In the genomic region with DNA sequence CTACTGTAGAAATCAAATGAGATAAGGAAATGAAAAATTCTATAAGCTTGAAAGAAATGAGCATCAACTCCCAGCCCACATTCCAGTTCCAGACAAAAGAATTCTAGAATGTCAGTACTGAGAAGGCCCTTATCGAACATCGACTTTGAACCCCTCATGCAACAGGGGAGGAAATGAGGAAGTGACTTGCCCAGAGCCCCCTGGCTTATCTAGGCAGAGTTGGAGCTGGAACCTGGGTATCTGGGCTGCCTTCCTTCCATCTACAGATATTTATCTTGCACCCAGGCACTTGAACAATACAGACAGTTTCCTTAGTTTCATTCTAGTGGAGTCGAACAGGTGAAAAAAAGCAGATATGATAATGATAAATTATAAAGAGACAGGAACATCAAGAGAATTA, we compare ENCODE assay signal across 1 cellular context.
TF ChIP-seq lines count a peak whose summit lies in the region.

No MANE protein-coding gene starts in this region.

TF ChIP-seq in K562, 482 proteins besides CTCF, POLR2A, EP300 and RAD21 (continued from another document):
- TF ChIP-seq ZNF232 (CRISPR knock-in tag; IDR thresholded peaks at IDR 0.05) (no peak), MNT (conservative IDR thresholded peaks at IDR 0.05) (0 out of 4 replicates have a peak, but pooled peaks of 1 of the 2 experiments have one; percentile 11), HDGF (IDR thresholded peaks at IDR 0.05) (no peak), ZNF699 (CRISPR knock-in tag; IDR thresholded peaks at IDR 0.05; ENCODE audit: insufficient replicate concordance) (no peak), JUND (IDR thresholded peaks at IDR 0.05; ENCODE audit: borderline replicate concordance, low read depth, low read length) (peak; percentile 21; the same call in 1 of the 2 replicates), JUND (tag; IDR thresholded peaks at IDR 0.05; ENCODE audit: borderline replicate concordance, low read depth, low read length) (no peak), POLR2H (tag; IDR thresholded peaks at IDR 0.05; ENCODE audit: low read depth) (no peak), NFIX (CRISPR knock-in tag; IDR thresholded peaks at IDR 0.05; ENCODE audit: low read depth) (no peak), MCM7 (IDR thresholded peaks at IDR 0.05) (no peak), ETS1 (conservative IDR thresholded peaks at IDR 0.05; ENCODE audit: control insufficient read depth, low read depth, low read length) (no peak), ARID1B (IDR thresholded peaks at IDR 0.05) (peak; percentile 81), RB1 (IDR thresholded peaks at IDR 0.05; ENCODE audit: low read depth) (no peak), TCF7 (IDR thresholded peaks at IDR 0.05; ENCODE audit: borderline replicate concordance) (no peak), TAL1 (IDR thresholded peaks at IDR 0.05) (peak; percentile 41), KLF6 (CRISPR knock-in tag; IDR thresholded peaks at IDR 0.05; ENCODE audit: borderline replicate concordance) (no peak), NR1H2 (CRISPR knock-in tag; IDR thresholded peaks at IDR 0.05) (no peak), PCBP1 (IDR thresholded peaks at IDR 0.05; ENCODE audit: low read depth, low read length, poor library complexity, severe bottlenecking) (no peak), SP2 (IDR thresholded peaks at IDR 0.05; ENCODE audit: extremely low read depth, low read depth, low read length, poor library complexity, severe bottlenecking) (no peak), ZBTB43 (CRISPR knock-in tag; IDR thresholded peaks at IDR 0.05) (no peak)
- TF ChIP-seq, protein P1, sequence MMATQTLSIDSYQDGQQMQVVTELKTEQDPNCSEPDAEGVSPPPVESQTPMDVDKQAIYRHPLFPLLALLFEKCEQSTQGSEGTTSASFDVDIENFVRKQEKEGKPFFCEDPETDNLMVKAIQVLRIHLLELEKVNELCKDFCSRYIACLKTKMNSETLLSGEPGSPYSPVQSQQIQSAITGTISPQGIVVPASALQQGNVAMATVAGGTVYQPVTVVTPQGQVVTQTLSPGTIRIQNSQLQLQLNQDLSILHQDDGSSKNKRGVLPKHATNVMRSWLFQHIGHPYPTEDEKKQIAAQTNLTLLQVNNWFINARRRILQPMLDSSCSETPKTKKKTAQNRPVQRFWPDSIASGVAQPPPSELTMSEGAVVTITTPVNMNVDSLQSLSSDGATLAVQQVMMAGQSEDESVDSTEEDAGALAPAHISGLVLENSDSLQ (IDR thresholded peaks at IDR 0.05) = no peak
